Comparison of ENCODE assay signal across 15 cellular contexts in the genomic region with DNA sequence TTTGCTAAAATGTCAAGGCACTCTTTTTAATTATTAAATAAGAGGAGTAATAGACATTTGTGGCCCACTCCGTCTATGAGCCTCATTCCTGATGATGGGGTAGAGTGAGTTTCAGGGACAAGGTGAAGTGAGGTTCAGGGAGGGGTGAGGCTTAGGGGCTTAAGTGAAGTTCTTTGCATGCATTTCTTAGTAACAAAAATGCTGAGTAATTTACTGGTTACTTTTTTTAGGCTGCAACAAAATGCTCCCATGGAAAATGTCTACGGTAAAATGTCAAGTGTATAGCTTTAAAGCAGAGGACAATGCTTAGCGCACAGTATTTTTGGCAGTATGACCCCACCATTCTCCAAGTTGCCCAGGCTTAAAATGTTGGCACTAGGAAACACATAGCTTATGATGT. TPM values are rescaled to one million over a fixed set of nuclear protein-coding genes. Genes with fewer than 3 reads are reported as not detected.
DNase-seq lines count a peak whose midpoint lies in the region; ATAC-seq and TF ChIP-seq lines count a peak whose summit lies in the region.
"Had no signal": no experiment of that assay in that cellular context is flagged by ENCODE, and none has a peak within 500 bp of the region (broad histone marks: within the 10 kb centered on the region; RNA-seq: fewer than 3 reads in every experiment).

No MANE protein-coding gene starts in this region.

- H3K36me3 ChIP-seq in DND-41 (ENCODE audit: insufficient read depth, low read length) = no peaks in the 10 kb centered on the region; the same call in 1 of the 2 replicates
- H3K36me3 ChIP-seq in spleen = no peaks in the 10 kb centered on the region
- H3K36me3 ChIP-seq: MG63, transverse colon had no signal

- peak overlapping the region; percentile 79; the same call in 1 of the 2 replicates for H3K4me2 ChIP-seq in DND-41 (ENCODE audit: insufficient read depth, low read length)

- H3K4me1 ChIP-seq in DND-41 (ENCODE audit: insufficient read depth, low read length) (peaks cover 43% of the 10 kb centered on the region), spleen (peaks cover 13 to 46% (median 40%) of the 10 kb centered on the region in 6 donors)

- H3K79me2 ChIP-seq in DND-41 (ENCODE audit: insufficient read depth, low read length) = peaks cover 46% of the 10 kb centered on the region

- peaks cover 48% of the 10 kb centered on the region for H3K4me1 Mint-ChIP-seq in nephron progenitor cell

- H3K27ac ChIP-seq in DND-41 (ENCODE audit: low read length) (no peak overlapping the region), dorsolateral prefrontal cortex (peak overlapping the region in 8 of 59 donors; percentile 4 to 96 (median 74)), spleen (peak overlapping the region in 1 of 8 donors; percentile 99)

- ATAC-seq in DND-41 (ENCODE audit: insufficient read depth, low read depth) (no peak), GM19455 (IDR thresholded peaks at IDR 0.05; ENCODE audit: unreplicated experiment) (no peak), left lobe of liver (no peak), HG03378 (IDR thresholded peaks at IDR 0.05; ENCODE audit: unreplicated experiment) (no peak)

- intact Hi-C loops in dorsolateral prefrontal cortex (cut with DNase I) = loop anchor here (10.0 kb wide), 2 partner anchors 122 to 208 kb away; a partner anchor contains a TSS
- intact Hi-C loops in spleen (cut with DNase I; ENCODE audit: low total_unique reads) = loop anchor here (5.0 kb wide), 1 partner anchor 50 kb away; a partner anchor contains a TSS

- no peak overlapping the region for H2AFZ ChIP-seq in DND-41 (ENCODE audit: low read depth, low read length)

- TF ChIP-seq POLR2A in NB4 (IDR thresholded peaks at IDR 0.05; ENCODE audit: extremely low read depth, insufficient read length) = no peak
- no peak for TF ChIP-seq POLR2A in spleen (IDR thresholded peaks at IDR 0.05)

- H3K9me3 Mint-ChIP-seq in nephron progenitor cell = peaks cover 3% of the 10 kb centered on the region

- no peak overlapping the region for H3K27ac Mint-ChIP-seq in nephron progenitor cell

- H3K27me3 ChIP-seq in DND-41 (ENCODE audit: insufficient read depth, low read length, poor library complexity) (no peaks in the 10 kb centered on the region), dorsolateral prefrontal cortex (no peaks in the 10 kb centered on the region), spleen (replicated peaks in 1 of 7) (no peaks in the 10 kb centered on the region)
- H3K27me3 ChIP-seq: MG63, transverse colon had no signal

- DNase-seq in DND-41 (no peak), NB4 (ENCODE audit: low read depth) (no peak), dorsolateral prefrontal cortex (no peak), nephron progenitor cell (no peak), spleen (no peak), left lobe of liver (ENCODE audit: low spot score) (no peak)
- DNase-seq: activated naive CD4-positive, alpha-beta T cell treated with anti-CD3 and anti-CD28 coated beads, Interleukin-2, amount 50 U/mL, for 16 hours; C1 segment of cervical spinal cord; kidney glomerular epithelial cell; MG63; NCI-H2171; stimulated activated CD4-positive, alpha-beta T cell treated with anti-CD3 and anti-CD28 coated beads, Interleukin-2, amount 100 ng/mL, for 48 hours; transverse colon had no signal

- peaks cover 27% of the 10 kb centered on the region for H3K36me3 Mint-ChIP-seq in nephron progenitor cell (ENCODE audit: low read depth)

- 46 to 49% (median 47%) methylated on average over 3 of the region's 3 CpGs for WGBS in spleen, 5 donors

- H3K4me3 Mint-ChIP-seq in nephron progenitor cell = peak overlapping the region; percentile 54

- H3K4me3 ChIP-seq in DND-41 (ENCODE audit: low read depth in 1 of 2, low read length in 2 of 2) = no peak overlapping the region
- H3K4me3 ChIP-seq in NB4 (ENCODE audit: low read depth, low read length) = peak overlapping the region; percentile 92
- peak overlapping the region in 48 of 59 donors; percentile 0 to 98 (median 94) for H3K4me3 ChIP-seq in dorsolateral prefrontal cortex
- no peak overlapping the region for H3K4me3 ChIP-seq in spleen
- H3K4me3 ChIP-seq: MG63 had no signal

- 0 out of 2 replicates have a peak, but pooled peaks cover 4% of the 10 kb centered on the region for H4K20me1 ChIP-seq in DND-41 (ENCODE audit: insufficient read depth, low read length)

- no peak overlapping the region for H3K9ac ChIP-seq in DND-41 (ENCODE audit: low read depth, low read length)

- TF ChIP-seq CTCF in DND-41 (IDR thresholded peaks at IDR 0.05; ENCODE audit: borderline replicate concordance, extremely low read depth, low read length, poor library complexity, severe bottlenecking) = no peak
- TF ChIP-seq CTCF in NB4 (IDR thresholded peaks at IDR 0.05; ENCODE audit: low read depth, low read length) = no peak
- no peak for TF ChIP-seq CTCF in dorsolateral prefrontal cortex (IDR thresholded peaks at IDR 0.05 in 54 of 56, conservative IDR thresholded peaks at IDR 0.05 in 2 of 56; ENCODE audit: low read depth in 1 of 56, partially characterized antibody in 56 of 56)
- TF ChIP-seq CTCF in nephron progenitor cell (IDR thresholded peaks at IDR 0.05) = no peak
- TF ChIP-seq CTCF in spleen (IDR thresholded peaks at IDR 0.05 in 8 of 11, conservative IDR thresholded peaks at IDR 0.05 in 3 of 11) = no peak

- H3K27me3 Mint-ChIP-seq in nephron progenitor cell (ENCODE audit: low read depth, poor library complexity) = no peaks in the 10 kb centered on the region

- H3K9me3 ChIP-seq in DND-41 (ENCODE audit: insufficient read depth, low read length, severe bottlenecking) (no peaks in the 10 kb centered on the region), spleen (no peaks in the 10 kb centered on the region)
- H3K9me3 ChIP-seq: MG63, transverse colon had no signal

RNA-seq across cellular contexts. Expression of a gene that starts 2.0 kb away (rescaled TPM):
- total RNA-seq in dorsolateral prefrontal cortex (10 to 100 TPM; 29.0 to 63.1 (median 46.5) TPM), spleen (10 to 100 TPM; 42.9 to 64.8 (median 51.9) TPM), left lobe of liver (47.1 TPM)
- 10 to 100 TPM; 16.4 to 20.6 (median 19.3) TPM for polyA plus RNA-seq in spleen

RNA-seq across cellular contexts. Expression of a gene that starts 49.2 kb away (rescaled TPM):
- total RNA-seq in dorsolateral prefrontal cortex (100 to 1,000 TPM; 105 to 375 (median 251) TPM), spleen (100 to 1,000 TPM in 5 of 7 donors, 10 to 100 TPM in 2; 90.8 to 113 (median 106) TPM), left lobe of liver (52.2 TPM)
- 10 to 100 TPM; 15.2 to 31.9 (median 19.9) TPM for polyA plus RNA-seq in spleen

Comparison
In these comparisons a context has a peak if more than half of its experiments do, and no peak if none do; other contexts are left out.
1. H3K4me3 ChIP-seq: peak in NB4 (single experiment) and dorsolateral prefrontal cortex (48 of 59); none in DND-41 (0 of 2) and spleen (0 of 8).